16 cellular contexts compared by ENCODE assay signal in the genomic region with DNA sequence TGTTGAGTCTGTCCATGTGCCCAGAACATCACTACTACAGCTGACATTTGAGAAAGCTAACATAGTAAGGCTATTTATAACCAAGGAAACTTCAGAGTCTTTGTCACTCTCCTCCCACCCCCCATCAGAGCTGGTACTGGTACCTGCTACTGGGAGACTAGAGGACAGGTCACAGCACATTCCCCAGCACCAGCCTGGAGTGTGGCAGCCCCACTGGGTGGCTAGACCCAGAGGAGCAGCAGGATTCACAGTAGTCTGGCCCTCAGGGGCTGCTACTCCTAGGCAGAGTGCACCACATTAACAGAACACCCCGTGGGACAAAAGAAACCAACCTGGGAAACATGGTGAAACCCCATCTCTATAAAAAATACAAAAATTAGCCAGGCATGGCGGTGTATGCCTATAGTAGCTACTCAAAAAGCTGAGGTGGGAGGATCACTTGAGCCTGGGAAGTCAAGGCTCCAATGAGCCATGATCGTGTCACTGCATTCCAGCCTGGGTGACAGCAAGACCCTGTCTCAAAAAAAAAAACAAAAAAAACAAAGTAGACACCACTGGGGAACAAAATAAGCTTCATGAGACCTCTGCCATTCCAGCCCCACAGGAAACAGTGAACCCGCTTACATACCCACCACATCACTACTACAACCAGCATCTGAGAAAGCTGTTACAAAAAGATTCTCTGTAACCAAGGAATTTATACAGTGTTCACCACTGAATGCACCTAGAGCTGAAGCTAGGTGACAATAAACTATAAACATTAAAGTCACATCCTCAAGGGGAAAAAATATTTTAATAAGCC. TPM values are rescaled to one million over a fixed set of nuclear protein-coding genes. Genes with fewer than 3 reads are reported as not detected.
DNase-seq lines count a peak whose midpoint lies in the region; ATAC-seq, FAIRE-seq and TF ChIP-seq lines count a peak whose summit lies in the region.
"Had no signal": no experiment of that assay in that cellular context is flagged by ENCODE, and none has a peak within 500 bp of the region (broad histone marks: within the 10 kb centered on the region; RNA-seq: fewer than 3 reads in every experiment).

No MANE protein-coding gene starts in this region.

- CTCF ChIA-PET in activated naive CD4-positive, alpha-beta T cell treated with anti-CD3 and anti-CD28 coated beads for 36 hours (lab: Charles Lee) = interaction anchor here (0.6 to 2.2 kb wide), 10 partner anchors 12 to 705 kb away, joined by 3 to 9 read pairs (median 4); no protein-coding TSS in a partner anchor

- no peaks in the 10 kb centered on the region for H3K9me2 ChIP-seq in OCI-LY1 (ENCODE audit: low read depth, low read length)

- peaks cover 50% of the 10 kb centered on the region for H3K4me1 ChIP-seq in OCI-LY1 (ENCODE audit: insufficient read depth, low read length, severe bottlenecking)
- peaks cover 24% of the 10 kb centered on the region for H3K4me1 ChIP-seq in thymus (ENCODE audit: control insufficient read depth, insufficient read depth, low read length)
- H3K4me1 ChIP-seq in pancreas = no peaks in the 10 kb centered on the region
- H3K4me1 ChIP-seq: tibial nerve had no signal

- no peaks in the 10 kb centered on the region for H3K27me3 Mint-ChIP-seq in activated naive CD4-positive, alpha-beta T cell treated with anti-CD3 and anti-CD28 coated beads for 36 hours (ENCODE audit: low read depth)
- H3K27me3 Mint-ChIP-seq in dendritic cell treated with granulocyte-macrophage colony-stimulating factor and Interleukin-4, amounts not matched to agents 40 ng/mL and 50 ng/mL, for 4 days = no peaks in the 10 kb centered on the region

- no peaks in the 10 kb centered on the region for H3K36me3 Mint-ChIP-seq in activated naive CD4-positive, alpha-beta T cell treated with anti-CD3 and anti-CD28 coated beads for 36 hours (ENCODE audit: low read depth)
- no peaks in the 10 kb centered on the region for H3K36me3 Mint-ChIP-seq in dendritic cell treated with granulocyte-macrophage colony-stimulating factor and Interleukin-4, amounts not matched to agents 40 ng/mL and 50 ng/mL, for 4 days (ENCODE audit: low read depth)

- H3K36me3 ChIP-seq in OCI-LY1 (ENCODE audit: insufficient read depth, low read length) (no peaks in the 10 kb centered on the region), thymus (ENCODE audit: control insufficient read depth, insufficient read depth) (no peaks in the 10 kb centered on the region), pancreas (no peaks in the 10 kb centered on the region)
- H3K36me3 ChIP-seq: tibial nerve had no signal

- no peaks in the 10 kb centered on the region for H3F3A ChIP-seq in OCI-LY1 (ENCODE audit: insufficient read depth, low read length)

- no peaks in the 10 kb centered on the region for H3K9me3 ChIP-seq in OCI-LY1 (ENCODE audit: low read length)
- H3K9me3 ChIP-seq in thymus (ENCODE audit: control insufficient read depth) = no peaks in the 10 kb centered on the region
- H3K9me3 ChIP-seq in pancreas = no peaks in the 10 kb centered on the region
- H3K9me3 ChIP-seq: tibial nerve had no signal

- H3K27ac ChIP-seq in OCI-LY1 (ENCODE audit: low read depth, low read length, poor library complexity, severe bottlenecking) (peak overlapping the region; percentile 68), thymus (ENCODE audit: low read depth) (peak overlapping the region; percentile 67), pancreas (no peak overlapping the region)
- H3K27ac ChIP-seq: tibial nerve had no signal

- no peaks in the 10 kb centered on the region for H4K20me1 ChIP-seq in OCI-LY1 (ENCODE audit: insufficient read depth, low read length)

- WGBS in thymus = 55% methylated on average over 4 of the region's 4 CpGs
- WGBS in pancreas, 2 donors = 91 to 96% methylated on average over 4 of the region's 4 CpGs

- intact Hi-C loops in activated naive CD4-positive, alpha-beta T cell treated with anti-CD3 and anti-CD28 coated beads for 36 hours (cut with micrococcal nuclease) = loop anchor here (1.0 kb wide), 2 partner anchors 13 to 74 kb away; no protein-coding TSS in a partner anchor
- intact Hi-C loops in dendritic cell treated with granulocyte-macrophage colony-stimulating factor and Interleukin-4, amounts not matched to agents 40 ng/mL and 50 ng/mL, for 4 days (cut with micrococcal nuclease) = no loop called here
- intact Hi-C loops in pancreas (cut with DNase I) = no loop called here

- peaks cover 57% of the 10 kb centered on the region for H3K4me1 Mint-ChIP-seq in activated naive CD4-positive, alpha-beta T cell treated with anti-CD3 and anti-CD28 coated beads for 36 hours (ENCODE audit: low read depth)
- H3K4me1 Mint-ChIP-seq in dendritic cell treated with granulocyte-macrophage colony-stimulating factor and Interleukin-4, amounts not matched to agents 40 ng/mL and 50 ng/mL, for 4 days (ENCODE audit: low read depth) = peaks cover 48% of the 10 kb centered on the region

- H2AFZ ChIP-seq in OCI-LY1 (ENCODE audit: low read length) = no peak overlapping the region

- peak overlapping the region; percentile 67 for H3K27ac Mint-ChIP-seq in activated naive CD4-positive, alpha-beta T cell treated with anti-CD3 and anti-CD28 coated beads for 36 hours
- peak overlapping the region; percentile 50 for H3K27ac Mint-ChIP-seq in dendritic cell treated with granulocyte-macrophage colony-stimulating factor and Interleukin-4, amounts not matched to agents 40 ng/mL and 50 ng/mL, for 4 days

- peak overlapping the region; percentile 29 for H3K4me2 ChIP-seq in OCI-LY1 (ENCODE audit: low read length)

- H3K9ac ChIP-seq in OCI-LY1 (ENCODE audit: low read length) = peak overlapping the region; percentile 25

- peak overlapping the region; percentile 54 for H3K4me3 Mint-ChIP-seq in activated naive CD4-positive, alpha-beta T cell treated with anti-CD3 and anti-CD28 coated beads for 36 hours
- H3K4me3 Mint-ChIP-seq in dendritic cell treated with granulocyte-macrophage colony-stimulating factor and Interleukin-4, amounts not matched to agents 40 ng/mL and 50 ng/mL, for 4 days = no peak overlapping the region

- no peaks in the 10 kb centered on the region for H3K79me2 ChIP-seq in OCI-LY1 (ENCODE audit: insufficient read depth, low read length)

- no peaks in the 10 kb centered on the region for H3K9me3 Mint-ChIP-seq in activated naive CD4-positive, alpha-beta T cell treated with anti-CD3 and anti-CD28 coated beads for 36 hours
- no peaks in the 10 kb centered on the region for H3K9me3 Mint-ChIP-seq in dendritic cell treated with granulocyte-macrophage colony-stimulating factor and Interleukin-4, amounts not matched to agents 40 ng/mL and 50 ng/mL, for 4 days

- ATAC-seq in pancreas = no peak

- FAIRE-seq in pancreas (lab: Jason Lieb, UNC) = no peak

- TF ChIP-seq CTCF in OCI-LY1 (IDR thresholded peaks at IDR 0.05; ENCODE audit: low read length) = no peak
- no peak for TF ChIP-seq CTCF in pancreas (IDR thresholded peaks at IDR 0.05)

- H3K27me3 ChIP-seq in OCI-LY1 (ENCODE audit: insufficient read depth, low read length) (no peaks in the 10 kb centered on the region), thymus (ENCODE audit: control insufficient read depth, insufficient read depth) (no peaks in the 10 kb centered on the region), pancreas (no peaks in the 10 kb centered on the region)
- H3K27me3 ChIP-seq: tibial nerve had no signal

- H3K4me3 ChIP-seq in OCI-LY1 (ENCODE audit: low read depth, low read length, poor library complexity, severe bottlenecking) (no peak overlapping the region), thymus (ENCODE audit: low read length) (no peak overlapping the region), pancreas (no peak overlapping the region)
- H3K4me3 ChIP-seq: tibial nerve had no signal

- peak; percentile 22 for DNase-seq in activated naive CD4-positive, alpha-beta T cell treated with anti-CD3 and anti-CD28 coated beads for 36 hours
- DNase-seq in activated naive CD4-positive, alpha-beta T cell treated with Interleukin-2 at 50 U/mL for 16 hours = no peak
- DNase-seq in HPDE6-E6E7 (ENCODE audit: extremely low spot score) (no peak), pancreas (no peak), activated gamma-delta T cell (lab: John Stamatoyannopoulos, UW) (no peak)
- DNase-seq: DMS79; KG1; mesenchymal stem cell; NCI-H2029 treated with DMSO at 0.1 percent for 48 hours; NCI-H82; stimulated activated CD4-positive, alpha-beta T cell treated with anti-CD3 and anti-CD28 coated beads, Interleukin-12 subunit alpha, Interleukin-12 subunit beta, amount 100 ng/mL, for 4 hours; T-helper 9 cell had no signal

RNA-seq across cellular contexts. Expression of a gene that starts 26.3 kb away (rescaled TPM):
- total RNA-seq in activated naive CD4-positive, alpha-beta T cell treated with anti-CD3 and anti-CD28 coated beads for 36 hours = 10 to 100 TPM; 83.8 to 86.3 TPM
- polyA plus RNA-seq in thymus = 25.2 TPM
- total RNA-seq in pancreas = 10 to 100 TPM in 3 of 6 donors, 1 to 10 TPM in 3; 8.6 to 38.0 (median 13.3) TPM
- 10 to 100 TPM in 1 of 2 donors, 1 to 10 TPM in 1; 4.7 to 12.1 TPM for polyA plus RNA-seq in pancreas

Comparison
In these comparisons a context has a peak if more than half of its experiments do, and no peak if none do; other contexts are left out.
1. H3K27ac ChIP-seq: peak in OCI-LY1 (single experiment) and thymus (single experiment); none in pancreas (0 of 4).